Comparison of ENCODE assay signal across 15 cellular contexts in genomic region chr3:20108869-20109268, GRCh38.
"Had no signal": no experiment of that assay in that cellular context is flagged by ENCODE, and none has a peak within 500 bp of the region (broad histone marks: within the 10 kb centered on the region; RNA-seq: fewer than 3 reads in every experiment).

No MANE protein-coding gene starts in this region.

- H3K4me3 ChIP-seq: dorsolateral prefrontal cortex, hepatocyte, ovary, thoracic aorta had no signal

- H3K79me2 ChIP-seq: hepatocyte had no signal

- DNase-seq: activated CD4-positive, alpha-beta T cell treated with anti-CD3 and anti-CD28 coated beads for 4 hours; activated CD8-positive, alpha-beta memory T cell treated with anti-CD3 and anti-CD28 coated beads for 24 hours; activated naive CD4-positive, alpha-beta T cell treated with Interleukin-2 at 50 U/mL for 16 hours; dorsolateral prefrontal cortex; endodermal cell; kidney; mesendoderm; ovary; stimulated activated CD4-positive, alpha-beta T cell treated with anti-CD3 and anti-CD28 coated beads, Interleukin-12 subunit alpha, Interleukin-12 subunit beta, amount 100 ng/mL, for 4 hours; stimulated activated CD4-positive, alpha-beta T cell treated with anti-CD3 and anti-CD28 coated beads, Interleukin-2, amount 100 ng/mL, for 24 hours had no signal

- H3K9me3 Mint-ChIP-seq: endodermal cell; neural crest cell; T-helper 1 cell treated with Interleukin-12 subunit alpha and Interleukin-12 subunit beta and Interleukin-4 antibody, amounts not matched to agents 30 μg/mL and 1 μg/mL, for 36 hours had no signal

- H3K27ac ChIP-seq: dorsolateral prefrontal cortex, hepatocyte, ovary, thoracic aorta had no signal

- H3K4me2 ChIP-seq: hepatocyte had no signal

- H3K27ac Mint-ChIP-seq: endodermal cell; T-helper 1 cell treated with Interleukin-12 subunit alpha and Interleukin-12 subunit beta and Interleukin-4 antibody, amounts not matched to agents 30 μg/mL and 1 μg/mL, for 36 hours had no signal

- H3K36me3 ChIP-seq: ovary had no signal

- H3K9me3 ChIP-seq: ovary, thoracic aorta had no signal

- H3K4me3 Mint-ChIP-seq: endodermal cell; neural crest cell; T-helper 1 cell treated with Interleukin-12 subunit alpha and Interleukin-12 subunit beta and Interleukin-4 antibody, amounts not matched to agents 30 μg/mL and 1 μg/mL, for 36 hours had no signal

- ATAC-seq: SK-N-SH treated with all-trans-retinoic acid at 6 μM for 48 hours had no signal

- H3K4me1 Mint-ChIP-seq: neural crest cell had no signal

- H3K27me3 ChIP-seq: dorsolateral prefrontal cortex, hepatocyte, ovary had no signal

- H2AFZ ChIP-seq: hepatocyte had no signal
